ENCODE assay signal across 2 cellular contexts in the genomic region with DNA sequence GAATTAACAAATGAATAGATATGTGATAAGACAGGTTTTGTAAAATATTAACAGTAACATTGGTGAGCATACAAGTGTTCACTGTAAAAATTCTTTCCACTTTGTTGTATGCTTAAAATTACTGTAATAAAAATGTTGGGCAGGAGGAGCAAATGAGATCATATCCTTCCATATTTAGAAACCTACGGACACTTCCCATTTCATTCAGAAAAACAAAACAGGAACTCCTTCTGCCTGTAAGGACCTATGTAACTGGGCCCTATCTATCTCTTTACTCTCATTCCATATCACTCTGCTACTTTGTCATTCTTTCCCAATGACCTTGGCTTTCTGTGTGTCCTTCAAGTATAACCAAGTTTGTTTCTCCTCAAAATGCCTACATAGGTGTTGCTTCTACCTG.
TF ChIP-seq lines count a peak whose summit lies in the region.

No MANE protein-coding gene starts in this region.

TF ChIP-seq in HepG2, 621 proteins besides CTCF, POLR2A, EP300 and RAD21 (continued from another document):
- TF ChIP-seq, protein P1, sequence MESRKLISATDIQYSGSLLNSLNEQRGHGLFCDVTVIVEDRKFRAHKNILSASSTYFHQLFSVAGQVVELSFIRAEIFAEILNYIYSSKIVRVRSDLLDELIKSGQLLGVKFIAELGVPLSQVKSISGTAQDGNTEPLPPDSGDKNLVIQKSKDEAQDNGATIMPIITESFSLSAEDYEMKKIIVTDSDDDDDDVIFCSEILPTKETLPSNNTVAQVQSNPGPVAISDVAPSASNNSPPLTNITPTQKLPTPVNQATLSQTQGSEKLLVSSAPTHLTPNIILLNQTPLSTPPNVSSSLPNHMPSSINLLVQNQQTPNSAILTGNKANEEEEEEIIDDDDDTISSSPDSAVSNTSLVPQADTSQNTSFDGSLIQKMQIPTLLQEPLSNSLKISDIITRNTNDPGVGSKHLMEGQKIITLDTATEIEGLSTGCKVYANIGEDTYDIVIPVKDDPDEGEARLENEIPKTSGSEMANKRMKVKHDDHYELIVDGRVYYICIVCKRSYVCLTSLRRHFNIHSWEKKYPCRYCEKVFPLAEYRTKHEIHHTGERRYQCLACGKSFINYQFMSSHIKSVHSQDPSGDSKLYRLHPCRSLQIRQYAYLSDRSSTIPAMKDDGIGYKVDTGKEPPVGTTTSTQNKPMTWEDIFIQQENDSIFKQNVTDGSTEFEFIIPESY (CRISPR knock-in tag; IDR thresholded peaks at IDR 0.05): no peak

TF ChIP-seq in H1, 55 proteins besides CTCF, POLR2A, EP300 and RAD21 (continued from another document):
- TF ChIP-seq, protein P2, sequence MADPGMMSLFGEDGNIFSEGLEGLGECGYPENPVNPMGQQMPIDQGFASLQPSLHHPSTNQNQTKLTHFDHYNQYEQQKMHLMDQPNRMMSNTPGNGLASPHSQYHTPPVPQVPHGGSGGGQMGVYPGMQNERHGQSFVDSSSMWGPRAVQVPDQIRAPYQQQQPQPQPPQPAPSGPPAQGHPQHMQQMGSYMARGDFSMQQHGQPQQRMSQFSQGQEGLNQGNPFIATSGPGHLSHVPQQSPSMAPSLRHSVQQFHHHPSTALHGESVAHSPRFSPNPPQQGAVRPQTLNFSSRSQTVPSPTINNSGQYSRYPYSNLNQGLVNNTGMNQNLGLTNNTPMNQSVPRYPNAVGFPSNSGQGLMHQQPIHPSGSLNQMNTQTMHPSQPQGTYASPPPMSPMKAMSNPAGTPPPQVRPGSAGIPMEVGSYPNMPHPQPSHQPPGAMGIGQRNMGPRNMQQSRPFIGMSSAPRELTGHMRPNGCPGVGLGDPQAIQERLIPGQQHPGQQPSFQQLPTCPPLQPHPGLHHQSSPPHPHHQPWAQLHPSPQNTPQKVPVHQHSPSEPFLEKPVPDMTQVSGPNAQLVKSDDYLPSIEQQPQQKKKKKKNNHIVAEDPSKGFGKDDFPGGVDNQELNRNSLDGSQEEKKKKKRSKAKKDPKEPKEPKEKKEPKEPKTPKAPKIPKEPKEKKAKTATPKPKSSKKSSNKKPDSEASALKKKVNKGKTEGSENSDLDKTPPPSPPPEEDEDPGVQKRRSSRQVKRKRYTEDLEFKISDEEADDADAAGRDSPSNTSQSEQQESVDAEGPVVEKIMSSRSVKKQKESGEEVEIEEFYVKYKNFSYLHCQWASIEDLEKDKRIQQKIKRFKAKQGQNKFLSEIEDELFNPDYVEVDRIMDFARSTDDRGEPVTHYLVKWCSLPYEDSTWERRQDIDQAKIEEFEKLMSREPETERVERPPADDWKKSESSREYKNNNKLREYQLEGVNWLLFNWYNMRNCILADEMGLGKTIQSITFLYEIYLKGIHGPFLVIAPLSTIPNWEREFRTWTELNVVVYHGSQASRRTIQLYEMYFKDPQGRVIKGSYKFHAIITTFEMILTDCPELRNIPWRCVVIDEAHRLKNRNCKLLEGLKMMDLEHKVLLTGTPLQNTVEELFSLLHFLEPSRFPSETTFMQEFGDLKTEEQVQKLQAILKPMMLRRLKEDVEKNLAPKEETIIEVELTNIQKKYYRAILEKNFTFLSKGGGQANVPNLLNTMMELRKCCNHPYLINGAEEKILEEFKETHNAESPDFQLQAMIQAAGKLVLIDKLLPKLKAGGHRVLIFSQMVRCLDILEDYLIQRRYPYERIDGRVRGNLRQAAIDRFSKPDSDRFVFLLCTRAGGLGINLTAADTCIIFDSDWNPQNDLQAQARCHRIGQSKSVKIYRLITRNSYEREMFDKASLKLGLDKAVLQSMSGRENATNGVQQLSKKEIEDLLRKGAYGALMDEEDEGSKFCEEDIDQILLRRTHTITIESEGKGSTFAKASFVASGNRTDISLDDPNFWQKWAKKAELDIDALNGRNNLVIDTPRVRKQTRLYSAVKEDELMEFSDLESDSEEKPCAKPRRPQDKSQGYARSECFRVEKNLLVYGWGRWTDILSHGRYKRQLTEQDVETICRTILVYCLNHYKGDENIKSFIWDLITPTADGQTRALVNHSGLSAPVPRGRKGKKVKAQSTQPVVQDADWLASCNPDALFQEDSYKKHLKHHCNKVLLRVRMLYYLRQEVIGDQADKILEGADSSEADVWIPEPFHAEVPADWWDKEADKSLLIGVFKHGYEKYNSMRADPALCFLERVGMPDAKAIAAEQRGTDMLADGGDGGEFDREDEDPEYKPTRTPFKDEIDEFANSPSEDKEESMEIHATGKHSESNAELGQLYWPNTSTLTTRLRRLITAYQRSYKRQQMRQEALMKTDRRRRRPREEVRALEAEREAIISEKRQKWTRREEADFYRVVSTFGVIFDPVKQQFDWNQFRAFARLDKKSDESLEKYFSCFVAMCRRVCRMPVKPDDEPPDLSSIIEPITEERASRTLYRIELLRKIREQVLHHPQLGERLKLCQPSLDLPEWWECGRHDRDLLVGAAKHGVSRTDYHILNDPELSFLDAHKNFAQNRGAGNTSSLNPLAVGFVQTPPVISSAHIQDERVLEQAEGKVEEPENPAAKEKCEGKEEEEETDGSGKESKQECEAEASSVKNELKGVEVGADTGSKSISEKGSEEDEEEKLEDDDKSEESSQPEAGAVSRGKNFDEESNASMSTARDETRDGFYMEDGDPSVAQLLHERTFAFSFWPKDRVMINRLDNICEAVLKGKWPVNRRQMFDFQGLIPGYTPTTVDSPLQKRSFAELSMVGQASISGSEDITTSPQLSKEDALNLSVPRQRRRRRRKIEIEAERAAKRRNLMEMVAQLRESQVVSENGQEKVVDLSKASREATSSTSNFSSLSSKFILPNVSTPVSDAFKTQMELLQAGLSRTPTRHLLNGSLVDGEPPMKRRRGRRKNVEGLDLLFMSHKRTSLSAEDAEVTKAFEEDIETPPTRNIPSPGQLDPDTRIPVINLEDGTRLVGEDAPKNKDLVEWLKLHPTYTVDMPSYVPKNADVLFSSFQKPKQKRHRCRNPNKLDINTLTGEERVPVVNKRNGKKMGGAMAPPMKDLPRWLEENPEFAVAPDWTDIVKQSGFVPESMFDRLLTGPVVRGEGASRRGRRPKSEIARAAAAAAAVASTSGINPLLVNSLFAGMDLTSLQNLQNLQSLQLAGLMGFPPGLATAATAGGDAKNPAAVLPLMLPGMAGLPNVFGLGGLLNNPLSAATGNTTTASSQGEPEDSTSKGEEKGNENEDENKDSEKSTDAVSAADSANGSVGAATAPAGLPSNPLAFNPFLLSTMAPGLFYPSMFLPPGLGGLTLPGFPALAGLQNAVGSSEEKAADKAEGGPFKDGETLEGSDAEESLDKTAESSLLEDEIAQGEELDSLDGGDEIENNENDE (IDR thresholded peaks at IDR 0.05; ENCODE audit: insufficient replicate concordance, low read length): no peak
- no peak for TF ChIP-seq EZH2 (IDR thresholded peaks at IDR 0.05; ENCODE audit: low read depth, low read length, severe bottlenecking)
- no peak for TF ChIP-seq TEAD4 (IDR thresholded peaks at IDR 0.05; ENCODE audit: low read depth, low read length)
